Comparison of ENCODE assay signal across 24 cellular contexts in the genomic region with DNA sequence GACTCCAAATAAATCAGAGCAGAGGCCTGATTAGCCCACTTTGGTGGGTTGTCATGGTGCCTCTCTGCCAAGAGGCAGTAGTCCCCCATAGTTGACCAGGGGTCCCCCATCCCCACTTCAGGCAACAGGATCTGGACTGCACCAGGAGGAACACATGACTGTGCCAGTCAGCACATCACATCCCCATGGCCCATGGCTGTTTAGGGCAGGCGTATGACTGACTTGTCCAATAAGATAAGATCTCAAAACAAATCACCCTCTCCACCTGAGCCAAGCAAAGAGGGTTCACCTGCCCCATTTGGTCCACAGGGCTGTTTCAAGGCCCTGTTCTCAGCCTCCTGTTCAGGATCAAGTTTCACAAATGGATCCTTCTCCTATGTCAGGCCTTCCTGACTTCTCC.
A peak's percentile ranks its signal among the peaks of the same experiment; 100 is the strongest.
DNase-seq lines count a peak whose midpoint lies in the region; ATAC-seq and TF ChIP-seq lines count a peak whose summit lies in the region.
"Had no signal": no experiment of that assay in that cellular context is flagged by ENCODE, and none has a peak within 500 bp of the region (broad histone marks: within the 10 kb centered on the region; RNA-seq: fewer than 3 reads in every experiment).

No MANE protein-coding gene starts in this region.

- intact Hi-C loops in natural killer cell (cut with micrococcal nuclease): no loop called here
- intact Hi-C loops in activated T-helper 2 cell treated with anti-CD3 and anti-CD28 coated beads, Interferon-gamma antibody, Interleukin-2, Interleukin-4, amounts not matched to agents 10 μg/mL and 5 μg/mL and 100 μg/mL, durations not matched to agents 14 hours and 24 hours and 36 hours (cut with micrococcal nuclease): no loop called here

- peaks cover 15 to 27% of the 10 kb centered on the region in 2 donors for H3K4me1 Mint-ChIP-seq in natural killer cell
- H3K4me1 Mint-ChIP-seq in natural killer cell treated with Interleukin-12 subunit alpha and Interleukin-12 subunit beta and Interleukin-15 and Interleukin-18, amount 100 ng/mL, for 72 hours (ENCODE audit: low read depth in 2 of 2): peaks cover 16 to 19% of the 10 kb centered on the region in 2 donors
- H3K4me1 Mint-ChIP-seq in activated T-helper 2 cell treated with anti-CD3 and anti-CD28 coated beads, Interferon-gamma antibody, Interleukin-2, Interleukin-4, amounts not matched to agents 10 μg/mL and 5 μg/mL and 100 μg/mL, durations not matched to agents 14 hours and 24 hours and 36 hours (ENCODE audit: low read depth): peaks cover 25% of the 10 kb centered on the region
- H3K4me1 Mint-ChIP-seq in naive thymus-derived CD8-positive, alpha-beta T cell: peaks cover 26 to 47% (median 34%) of the 10 kb centered on the region in 4 donors

- POLR2A ChIA-PET in naive thymus-derived CD8-positive, alpha-beta T cell (lab: Charles Lee): no interaction called here

- no peak for TF ChIP-seq CTCF in natural killer cell (IDR thresholded peaks at IDR 0.05)

- ATAC-seq in natural killer cell (no peak), GM18517 (IDR thresholded peaks at IDR 0.05; ENCODE audit: unreplicated experiment) (no peak)
- ATAC-seq in natural killer cell treated with Interleukin-12 subunit alpha and Interleukin-12 subunit beta and Interleukin-15 and Interleukin-18, amount 100 ng/mL, for 72 hours: no peak
- no peak for ATAC-seq in naive thymus-derived CD8-positive, alpha-beta T cell
- ATAC-seq: activated naive CD4-positive, alpha-beta T cell treated with anti-CD3 and anti-CD28 coated beads, Interleukin-2, amount 50 U/mL, for 72 hours; right cardiac atrium had no signal

- H3K27ac Mint-ChIP-seq in natural killer cell: no peak overlapping the region
- H3K27ac Mint-ChIP-seq in natural killer cell treated with Interleukin-12 subunit alpha and Interleukin-12 subunit beta and Interleukin-15 and Interleukin-18, amount 100 ng/mL, for 72 hours: no peak overlapping the region
- H3K27ac Mint-ChIP-seq in activated T-helper 2 cell treated with anti-CD3 and anti-CD28 coated beads, Interferon-gamma antibody, Interleukin-2, Interleukin-4, amounts not matched to agents 10 μg/mL and 5 μg/mL and 100 μg/mL, durations not matched to agents 14 hours and 24 hours and 36 hours: no peak overlapping the region
- H3K27ac Mint-ChIP-seq in naive thymus-derived CD8-positive, alpha-beta T cell: peak overlapping the region in 6 of 10 donors; percentile 4 to 96 (median 57)
- H3K27ac Mint-ChIP-seq: activated naive CD4-positive, alpha-beta T cell treated with anti-CD3 and anti-CD28 coated beads, Interleukin-2, amount 50 U/mL, for 72 hours; immature natural killer cell had no signal

- H3K27me3 Mint-ChIP-seq in natural killer cell (ENCODE audit: low read depth in 2 of 2): peaks cover 12 to 18% of the 10 kb centered on the region in 2 donors
- peaks cover 7 to 15% of the 10 kb centered on the region in 2 donors for H3K27me3 Mint-ChIP-seq in natural killer cell treated with Interleukin-12 subunit alpha and Interleukin-12 subunit beta and Interleukin-15 and Interleukin-18, amount 100 ng/mL, for 72 hours
- peaks cover 5% of the 10 kb centered on the region for H3K27me3 Mint-ChIP-seq in activated T-helper 2 cell treated with anti-CD3 and anti-CD28 coated beads, Interferon-gamma antibody, Interleukin-2, Interleukin-4, amounts not matched to agents 10 μg/mL and 5 μg/mL and 100 μg/mL, durations not matched to agents 14 hours and 24 hours and 36 hours (ENCODE audit: low read depth)
- H3K27me3 Mint-ChIP-seq in naive thymus-derived CD8-positive, alpha-beta T cell: peaks cover 0 to 2% (median 0%) of the 10 kb centered on the region in 5 donors

- no peaks in the 10 kb centered on the region for H3K36me3 Mint-ChIP-seq in natural killer cell
- H3K36me3 Mint-ChIP-seq in natural killer cell treated with Interleukin-12 subunit alpha and Interleukin-12 subunit beta and Interleukin-15 and Interleukin-18, amount 100 ng/mL, for 72 hours: no peaks in the 10 kb centered on the region
- no peaks in the 10 kb centered on the region for H3K36me3 Mint-ChIP-seq in activated T-helper 2 cell treated with anti-CD3 and anti-CD28 coated beads, Interferon-gamma antibody, Interleukin-2, Interleukin-4, amounts not matched to agents 10 μg/mL and 5 μg/mL and 100 μg/mL, durations not matched to agents 14 hours and 24 hours and 36 hours (ENCODE audit: low read depth)
- no peaks in the 10 kb centered on the region for H3K36me3 Mint-ChIP-seq in naive thymus-derived CD8-positive, alpha-beta T cell
- H3K36me3 Mint-ChIP-seq: activated naive CD4-positive, alpha-beta T cell treated with anti-CD3 and anti-CD28 coated beads, Interleukin-2, amount 50 U/mL, for 72 hours; immature natural killer cell had no signal

- no peaks in the 10 kb centered on the region for H3K9me3 Mint-ChIP-seq in natural killer cell
- no peaks in the 10 kb centered on the region for H3K9me3 Mint-ChIP-seq in natural killer cell treated with Interleukin-12 subunit alpha and Interleukin-12 subunit beta and Interleukin-15 and Interleukin-18, amount 100 ng/mL, for 72 hours
- no peaks in the 10 kb centered on the region for H3K9me3 Mint-ChIP-seq in activated T-helper 2 cell treated with anti-CD3 and anti-CD28 coated beads, Interferon-gamma antibody, Interleukin-2, Interleukin-4, amounts not matched to agents 10 μg/mL and 5 μg/mL and 100 μg/mL, durations not matched to agents 14 hours and 24 hours and 36 hours
- H3K9me3 Mint-ChIP-seq in naive thymus-derived CD8-positive, alpha-beta T cell: no peaks in the 10 kb centered on the region
- H3K9me3 Mint-ChIP-seq: immature natural killer cell had no signal

- H3K4me3 Mint-ChIP-seq in natural killer cell: no peak overlapping the region
- no peak overlapping the region for H3K4me3 Mint-ChIP-seq in natural killer cell treated with Interleukin-12 subunit alpha and Interleukin-12 subunit beta and Interleukin-15 and Interleukin-18, amount 100 ng/mL, for 72 hours
- H3K4me3 Mint-ChIP-seq in activated T-helper 2 cell treated with anti-CD3 and anti-CD28 coated beads, Interferon-gamma antibody, Interleukin-2, Interleukin-4, amounts not matched to agents 10 μg/mL and 5 μg/mL and 100 μg/mL, durations not matched to agents 14 hours and 24 hours and 36 hours (ENCODE audit: low read depth): no peak overlapping the region
- H3K4me3 Mint-ChIP-seq in naive thymus-derived CD8-positive, alpha-beta T cell: no peak overlapping the region
- H3K4me3 Mint-ChIP-seq: immature natural killer cell had no signal

- peak; percentile 7 for DNase-seq in natural killer cell
- no peak for DNase-seq in natural killer cell treated with Interleukin-12 subunit alpha and Interleukin-12 subunit beta and Interleukin-15 and Interleukin-18, amount 100 ng/mL, for 72 hours (ENCODE audit: low spot score)
- DNase-seq in activated T-helper 2 cell treated with anti-CD3 and anti-CD28 coated beads, Interferon-gamma antibody, Interleukin-2, Interleukin-4, amounts not matched to agents 10 μg/mL and 5 μg/mL and 100 μg/mL, durations not matched to agents 14 hours and 24 hours and 36 hours (ENCODE audit: low spot score): peak; percentile 6
- DNase-seq in naive thymus-derived CD8-positive, alpha-beta T cell: peak in 2 of 10 donors; percentile 11 to 19
- no peak for DNase-seq in middle frontal gyrus (ENCODE audit: extremely low spot score, low spot score)
- no peak for DNase-seq in NCI-H1930 (lab: John Stamatoyannopoulos, UW)
- DNase-seq: activated CD4-positive, alpha-beta T cell treated with anti-CD3 and anti-CD28 coated beads for 4 hours; anterior cingulate cortex; C1 segment of cervical spinal cord; COR-L47; DMS53; effector CD8-positive, alpha-beta T cell; immature natural killer cell; KG1; mesendoderm; MG63; NCI-H1105; NCI-H2029 treated with DMSO at 0.1 percent for 48 hours; NCI-H345; right cardiac atrium; SHP77 treated with DMSO at 0.1 percent for 48 hours; T-helper 9 cell had no signal

Comparison
In these comparisons a context has a peak if more than half of its experiments do, and no peak if none do; other contexts are left out.
1. DNase-seq: peak in natural killer cell (single experiment) and activated T-helper 2 cell treated with anti-CD3 and anti-CD28 coated beads, Interferon-gamma antibody, Interleukin-2, Interleukin-4, amounts not matched to agents 10 μg/mL and 5 μg/mL and 100 μg/mL, durations not matched to agents 14 hours and 24 hours and 36 hours (single experiment); none in natural killer cell treated with Interleukin-12 subunit alpha and Interleukin-12 subunit beta and Interleukin-15 and Interleukin-18, amount 100 ng/mL, for 72 hours (single experiment), middle frontal gyrus (single experiment) and NCI-H1930 (0 of 2).
2. H3K27ac Mint-ChIP-seq: peak in naive thymus-derived CD8-positive, alpha-beta T cell (6 of 10); none in natural killer cell (0 of 2), natural killer cell treated with Interleukin-12 subunit alpha and Interleukin-12 subunit beta and Interleukin-15 and Interleukin-18, amount 100 ng/mL, for 72 hours (0 of 2) and activated T-helper 2 cell treated with anti-CD3 and anti-CD28 coated beads, Interferon-gamma antibody, Interleukin-2, Interleukin-4, amounts not matched to agents 10 μg/mL and 5 μg/mL and 100 μg/mL, durations not matched to agents 14 hours and 24 hours and 36 hours (single experiment).